Comparison of ENCODE assay signal across 8 cellular contexts in the genomic region with DNA sequence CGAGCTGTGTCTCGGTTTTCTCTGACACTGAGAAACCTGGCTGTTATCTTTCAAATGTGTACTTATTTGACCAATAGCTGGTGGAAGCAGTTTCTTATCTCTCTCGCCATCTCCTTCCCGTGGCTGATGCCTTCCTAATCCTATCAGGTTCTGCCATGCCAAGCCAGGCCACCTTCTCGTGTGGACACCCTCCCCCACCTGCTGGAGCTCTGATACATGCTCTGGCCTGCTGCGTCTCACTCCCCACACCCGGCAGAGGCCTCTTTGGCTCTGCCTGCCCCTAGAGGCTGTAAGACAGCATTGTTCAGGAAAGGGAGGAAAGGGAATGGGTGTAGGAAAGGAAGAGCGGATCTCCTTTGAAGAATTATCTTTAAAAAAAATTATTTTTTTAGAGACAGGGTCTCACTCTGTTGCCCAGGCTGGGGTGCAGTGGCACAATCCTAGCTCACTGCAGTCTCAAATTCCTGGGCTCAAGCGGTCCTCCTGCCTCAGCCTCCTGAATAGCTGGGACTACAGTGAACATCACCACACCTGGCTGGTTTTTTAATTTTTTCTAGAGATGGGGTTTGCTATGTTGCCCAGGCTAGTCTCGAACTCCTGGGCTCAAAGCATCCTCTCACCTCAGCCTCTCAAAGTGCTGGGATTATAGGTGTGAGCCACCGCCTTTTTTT. TPM values are rescaled to one million over a fixed set of nuclear protein-coding genes. Genes with fewer than 3 reads are reported as not detected.
A peak's percentile ranks its signal among the peaks of the same experiment; 100 is the strongest.
DNase-seq lines count a peak whose midpoint lies in the region; ATAC-seq and TF ChIP-seq lines count a peak whose summit lies in the region.

No MANE protein-coding gene starts in this region.

- H3K27ac ChIP-seq in ascending aorta: peak overlapping the region; percentile 76 to 80

- H3K4me3 ChIP-seq in BJ (ENCODE audit: low read depth, low read length) (no peak overlapping the region), ascending aorta (no peak overlapping the region)

- peak; percentile 68 for ATAC-seq in GM19463 (IDR thresholded peaks at IDR 0.05; ENCODE audit: unreplicated experiment)
- peak; percentile 39 for ATAC-seq in stimulated activated effector memory CD8-positive, alpha-beta T cell treated with anti-CD3 and anti-CD28 coated beads, Interleukin-12 subunit alpha, Interleukin-12 subunit beta, amount 100 ng/mL, for 72 hours
- no peak for ATAC-seq in HG02798 (IDR thresholded peaks at IDR 0.05; ENCODE audit: poor library complexity, unreplicated experiment)

- no peaks in the 10 kb centered on the region for H3K9me3 Mint-ChIP-seq in stimulated activated effector memory CD8-positive, alpha-beta T cell treated with anti-CD3 and anti-CD28 coated beads, Interleukin-12 subunit alpha, Interleukin-12 subunit beta, amount 100 ng/mL, for 72 hours
- H3K9me3 Mint-ChIP-seq in activated T-helper 2 cell treated with anti-CD3 and anti-CD28 coated beads, Interferon-gamma antibody, Interleukin-2, Interleukin-4, amounts not matched to agents 10 μg/mL and 5 μg/mL and 100 μg/mL, durations not matched to agents 14 hours and 24 hours and 36 hours: no peaks in the 10 kb centered on the region

- peaks cover 19% of the 10 kb centered on the region for H3K36me3 Mint-ChIP-seq in stimulated activated effector memory CD8-positive, alpha-beta T cell treated with anti-CD3 and anti-CD28 coated beads, Interleukin-12 subunit alpha, Interleukin-12 subunit beta, amount 100 ng/mL, for 72 hours
- H3K36me3 Mint-ChIP-seq in activated T-helper 2 cell treated with anti-CD3 and anti-CD28 coated beads, Interferon-gamma antibody, Interleukin-2, Interleukin-4, amounts not matched to agents 10 μg/mL and 5 μg/mL and 100 μg/mL, durations not matched to agents 14 hours and 24 hours and 36 hours (ENCODE audit: low read depth): peaks cover 22% of the 10 kb centered on the region

- no peak for DNase-seq in BJ (ENCODE audit: low read depth)
- peak; percentile 85 for DNase-seq in NCI-H2227 (lab: John Stamatoyannopoulos, UW; ENCODE audit: unreplicated experiment)
- DNase-seq in ascending aorta (ENCODE audit: low spot score in 2 of 2): no peak
- peak; percentile 64 for DNase-seq in iPS-NIHi11 (ENCODE audit: low spot score)
- no peak for DNase-seq in stimulated activated effector memory CD8-positive, alpha-beta T cell treated with anti-CD3 and anti-CD28 coated beads, Interleukin-12 subunit alpha, Interleukin-12 subunit beta, amount 100 ng/mL, for 72 hours (ENCODE audit: low spot score in 2 of 2)
- no peak for DNase-seq in activated T-helper 2 cell treated with anti-CD3 and anti-CD28 coated beads, Interferon-gamma antibody, Interleukin-2, Interleukin-4, amounts not matched to agents 10 μg/mL and 5 μg/mL and 100 μg/mL, durations not matched to agents 14 hours and 24 hours and 36 hours (ENCODE audit: low spot score)

- no peaks in the 10 kb centered on the region for H3K9me3 ChIP-seq in ascending aorta

- H3K4me3 Mint-ChIP-seq in stimulated activated effector memory CD8-positive, alpha-beta T cell treated with anti-CD3 and anti-CD28 coated beads, Interleukin-12 subunit alpha, Interleukin-12 subunit beta, amount 100 ng/mL, for 72 hours: no peak overlapping the region
- no peak overlapping the region for H3K4me3 Mint-ChIP-seq in activated T-helper 2 cell treated with anti-CD3 and anti-CD28 coated beads, Interferon-gamma antibody, Interleukin-2, Interleukin-4, amounts not matched to agents 10 μg/mL and 5 μg/mL and 100 μg/mL, durations not matched to agents 14 hours and 24 hours and 36 hours (ENCODE audit: low read depth)

- H3K27me3 ChIP-seq in BJ (ENCODE audit: control insufficient read depth, insufficient read depth, low read length): no peaks in the 10 kb centered on the region
- no peaks in the 10 kb centered on the region for H3K27me3 ChIP-seq in ascending aorta

- peak overlapping the region; percentile 78 for H3K27ac Mint-ChIP-seq in stimulated activated effector memory CD8-positive, alpha-beta T cell treated with anti-CD3 and anti-CD28 coated beads, Interleukin-12 subunit alpha, Interleukin-12 subunit beta, amount 100 ng/mL, for 72 hours
- H3K27ac Mint-ChIP-seq in activated T-helper 2 cell treated with anti-CD3 and anti-CD28 coated beads, Interferon-gamma antibody, Interleukin-2, Interleukin-4, amounts not matched to agents 10 μg/mL and 5 μg/mL and 100 μg/mL, durations not matched to agents 14 hours and 24 hours and 36 hours: no peak overlapping the region

- peaks cover 15 to 48% of the 10 kb centered on the region in 2 donors for H3K4me1 ChIP-seq in ascending aorta

- H3K4me1 Mint-ChIP-seq in stimulated activated effector memory CD8-positive, alpha-beta T cell treated with anti-CD3 and anti-CD28 coated beads, Interleukin-12 subunit alpha, Interleukin-12 subunit beta, amount 100 ng/mL, for 72 hours: peaks cover 33% of the 10 kb centered on the region
- peaks cover 23% of the 10 kb centered on the region for H3K4me1 Mint-ChIP-seq in activated T-helper 2 cell treated with anti-CD3 and anti-CD28 coated beads, Interferon-gamma antibody, Interleukin-2, Interleukin-4, amounts not matched to agents 10 μg/mL and 5 μg/mL and 100 μg/mL, durations not matched to agents 14 hours and 24 hours and 36 hours (ENCODE audit: low read depth)

- CTCF ChIA-PET in BJ (lab: Yijun Ruan, JAX): interaction anchor here (0.5 to 3.1 kb wide), 12 partner anchors 9 to 468 kb away, joined by 3 to 37 read pairs (median 4); a partner anchor contains a TSS

- TF ChIP-seq CTCF in BJ (IDR thresholded peaks at IDR 0.05; ENCODE audit: insufficient read depth, low read depth, low read length): peak; percentile 81
- TF ChIP-seq CTCF in ascending aorta (IDR thresholded peaks at IDR 0.05): peak; percentile 27 to 60 (median 49)

- H3K36me3 ChIP-seq in BJ (ENCODE audit: control insufficient read depth, insufficient read depth, low read length) (no peaks in the 10 kb centered on the region; the same call in 1 of the 2 replicates), ascending aorta (no peaks in the 10 kb centered on the region)

- intact Hi-C loops in ascending aorta (cut with DNase I): loop anchor here (10.0 kb wide), 1 partner anchor 1647 kb away; a partner anchor contains a TSS
- intact Hi-C loops in activated T-helper 2 cell treated with anti-CD3 and anti-CD28 coated beads, Interferon-gamma antibody, Interleukin-2, Interleukin-4, amounts not matched to agents 10 μg/mL and 5 μg/mL and 100 μg/mL, durations not matched to agents 14 hours and 24 hours and 36 hours (cut with micrococcal nuclease): loop anchor here (10.0 kb wide), 1 partner anchor 267 kb away; a partner anchor contains a TSS

- POLR2A ChIA-PET in BJ (lab: Charles Lee): interaction anchor here (0.9 to 1.0 kb wide), 2 partner anchors 8 to 272 kb away, joined by 3 read pairs; a partner anchor contains a TSS

- no peaks in the 10 kb centered on the region for H3K27me3 Mint-ChIP-seq in activated T-helper 2 cell treated with anti-CD3 and anti-CD28 coated beads, Interferon-gamma antibody, Interleukin-2, Interleukin-4, amounts not matched to agents 10 μg/mL and 5 μg/mL and 100 μg/mL, durations not matched to agents 14 hours and 24 hours and 36 hours (ENCODE audit: low read depth)

RNA-seq across cellular contexts. Expression of a gene that starts 7.5 kb away (rescaled TPM):
- polyA plus RNA-seq in BJ (2011; rRNA removed): 3.0 and 6.4 TPM in 2 replicates
- 3.4 and 7.9 TPM in 2 replicates for polyA minus RNA-seq in BJ (2011; rRNA and poly(A)+ RNA removed)
- total RNA-seq in ascending aorta: 10.0 TPM
- 10.5 and 10.6 TPM in 2 replicates for total RNA-seq in activated T-helper 2 cell treated with anti-CD3 and anti-CD28 coated beads, Interferon-gamma antibody, Interleukin-2, Interleukin-4, amounts not matched to agents 10 μg/mL and 5 μg/mL and 100 μg/mL, durations not matched to agents 14 hours and 24 hours and 36 hours

RNA-seq across cellular contexts. Expression of a gene that starts 9.2 kb away (rescaled TPM):
- 0.56 and 0.87 TPM in 2 replicates for polyA plus RNA-seq in BJ (2011; rRNA removed)
- 0.51 and 0.81 TPM in 2 replicates for polyA minus RNA-seq in BJ (2011; rRNA and poly(A)+ RNA removed)
- total RNA-seq in ascending aorta: 11.7 TPM
- 0.27 and 0.41 TPM in 2 replicates for total RNA-seq in activated T-helper 2 cell treated with anti-CD3 and anti-CD28 coated beads, Interferon-gamma antibody, Interleukin-2, Interleukin-4, amounts not matched to agents 10 μg/mL and 5 μg/mL and 100 μg/mL, durations not matched to agents 14 hours and 24 hours and 36 hours

RNA-seq across cellular contexts. Expression of a gene that starts 20.1 kb away (rescaled TPM):
- 56.4 and 92.3 TPM in 2 replicates for polyA plus RNA-seq in BJ (2011; rRNA removed)
- polyA minus RNA-seq in BJ (2011; rRNA and poly(A)+ RNA removed): 69.3 and 95.0 TPM in 2 replicates
- 325 TPM for total RNA-seq in ascending aorta
- 1.2 and 1.7 TPM in 2 replicates for total RNA-seq in activated T-helper 2 cell treated with anti-CD3 and anti-CD28 coated beads, Interferon-gamma antibody, Interleukin-2, Interleukin-4, amounts not matched to agents 10 μg/mL and 5 μg/mL and 100 μg/mL, durations not matched to agents 14 hours and 24 hours and 36 hours

RNA-seq across cellular contexts. Expression of a gene that starts 23.7 kb away (rescaled TPM):
- polyA plus RNA-seq in BJ (2011; rRNA removed): not detected in 2 replicates
- polyA minus RNA-seq in BJ (2011; rRNA and poly(A)+ RNA removed): not detected in 2 replicates
- total RNA-seq in ascending aorta: not detected
- total RNA-seq in activated T-helper 2 cell treated with anti-CD3 and anti-CD28 coated beads, Interferon-gamma antibody, Interleukin-2, Interleukin-4, amounts not matched to agents 10 μg/mL and 5 μg/mL and 100 μg/mL, durations not matched to agents 14 hours and 24 hours and 36 hours: not detected in 2 replicates

RNA-seq across cellular contexts. Expression of a gene that starts 31.1 kb away (rescaled TPM):
- not detected in 2 replicates for polyA plus RNA-seq in BJ (2011; rRNA removed)
- polyA minus RNA-seq in BJ (2011; rRNA and poly(A)+ RNA removed): not detected in 2 replicates
- total RNA-seq in ascending aorta: 0.53 TPM
- total RNA-seq in activated T-helper 2 cell treated with anti-CD3 and anti-CD28 coated beads, Interferon-gamma antibody, Interleukin-2, Interleukin-4, amounts not matched to agents 10 μg/mL and 5 μg/mL and 100 μg/mL, durations not matched to agents 14 hours and 24 hours and 36 hours: not detected in 2 replicates

Comparison
In these comparisons a context has a peak if more than half of its experiments do, and no peak if none do; other contexts are left out.
1. DNase-seq: peak in NCI-H2227 (single experiment) and iPS-NIHi11 (single experiment); none in BJ (single experiment), ascending aorta (0 of 2), stimulated activated effector memory CD8-positive, alpha-beta T cell treated with anti-CD3 and anti-CD28 coated beads, Interleukin-12 subunit alpha, Interleukin-12 subunit beta, amount 100 ng/mL, for 72 hours (0 of 2) and activated T-helper 2 cell treated with anti-CD3 and anti-CD28 coated beads, Interferon-gamma antibody, Interleukin-2, Interleukin-4, amounts not matched to agents 10 μg/mL and 5 μg/mL and 100 μg/mL, durations not matched to agents 14 hours and 24 hours and 36 hours (single experiment).
2. RNA of a gene that starts 20.1 kb away (total RNA-seq): 325 TPM in ascending aorta (single experiment); 1.2 to 1.7 TPM in activated T-helper 2 cell treated with anti-CD3 and anti-CD28 coated beads, Interferon-gamma antibody, Interleukin-2, Interleukin-4, amounts not matched to agents 10 μg/mL and 5 μg/mL and 100 μg/mL, durations not matched to agents 14 hours and 24 hours and 36 hours; every median in the first group is over 100 times any median in the second.